ENCODE assay signal across 9 cellular contexts in the genomic region with DNA sequence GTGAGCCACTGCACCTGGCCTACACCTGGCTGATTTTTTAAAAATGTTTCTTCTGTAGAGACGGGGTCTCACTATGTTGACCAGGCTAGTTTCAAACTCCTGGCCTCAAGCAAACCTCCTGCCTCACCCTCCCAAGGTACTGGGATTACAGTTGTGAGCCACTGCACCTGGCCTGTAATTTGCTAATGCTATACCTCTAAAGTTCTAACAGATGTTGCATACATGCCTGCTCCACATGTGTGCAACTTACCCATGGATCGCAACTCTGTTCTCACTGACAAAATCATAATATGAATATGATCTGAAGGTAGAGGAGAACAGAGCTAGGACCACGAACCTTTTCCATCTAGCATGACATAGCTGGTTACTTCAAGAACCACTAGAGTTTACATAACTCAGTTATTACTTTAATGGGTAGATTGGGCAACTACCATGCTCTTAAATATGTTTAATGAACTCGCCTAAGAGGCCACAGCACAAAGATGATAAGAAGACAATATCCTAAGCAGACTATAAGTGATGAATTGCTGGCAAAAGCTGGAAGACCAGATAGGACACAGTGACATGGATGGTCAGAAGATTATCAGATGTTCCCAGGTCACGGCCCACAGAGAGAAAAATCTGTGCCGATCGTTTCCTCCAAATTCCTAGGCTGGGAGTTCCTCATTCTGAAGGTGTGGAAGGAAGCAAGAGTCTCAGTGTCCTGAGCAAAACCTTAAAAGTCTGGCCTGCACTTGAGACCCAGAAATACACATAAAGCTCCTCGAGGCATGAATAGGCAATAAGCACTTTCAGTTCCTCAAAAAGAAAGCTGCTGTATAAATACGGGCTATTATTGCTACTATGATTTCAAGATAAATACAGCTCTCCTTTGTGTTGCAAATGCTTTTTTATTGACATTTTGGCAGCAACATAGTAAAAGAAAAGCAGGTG. TPM values are rescaled to one million over a fixed set of nuclear protein-coding genes. Genes with fewer than 3 reads are reported as not detected.
DNase-seq lines count a peak whose midpoint lies in the region; ATAC-seq, FAIRE-seq and TF ChIP-seq lines count a peak whose summit lies in the region.
"Had no signal": no experiment of that assay in that cellular context is flagged by ENCODE, and none has a peak within 500 bp of the region (broad histone marks: within the 10 kb centered on the region; RNA-seq: fewer than 3 reads in every experiment).

No MANE protein-coding gene starts in this region.

- H3K36me3 Mint-ChIP-seq in naive thymus-derived CD4-positive, alpha-beta T cell, result peaks cover 19 to 79% (median 64%) of the 10 kb centered on the region in 5 donors

- TF ChIP-seq CTCF in A549 (IDR thresholded peaks at IDR 0.05) (no peak), RWPE2 (IDR thresholded peaks at IDR 0.05; ENCODE audit: poor library complexity, severe bottlenecking) (no peak)

- ATAC-seq in A549, result peak; percentile 54 to 59
- ATAC-seq in GM19351 (IDR thresholded peaks at IDR 0.05; ENCODE audit: unreplicated experiment), result peak; percentile 78
- peak; percentile 84 for ATAC-seq in HG03342 (IDR thresholded peaks at IDR 0.05; ENCODE audit: unreplicated experiment)
- no peak for ATAC-seq in RWPE2 (ENCODE audit: low read depth)
- peak; percentile 72 for ATAC-seq in naive thymus-derived CD4-positive, alpha-beta T cell
- ATAC-seq in GM19328 (IDR thresholded peaks at IDR 0.05; ENCODE audit: unreplicated experiment), result no peak

- H3K9me3 ChIP-seq in A549 (peaks cover 12% of the 10 kb centered on the region), RWPE2 (ENCODE audit: severe bottlenecking) (peaks cover 1% of the 10 kb centered on the region)
- H3K9me3 ChIP-seq in naive thymus-derived CD4-positive, alpha-beta T cell (ENCODE audit: control insufficient read depth in 2 of 3, low read length in 3 of 3), result peaks cover 0 to 12% (median 10%) of the 10 kb centered on the region in 3 experiments

- no peak for TF ChIP-seq RAD21 in A549 (conservative IDR thresholded peaks at IDR 0.05 in 1 of 2, IDR thresholded peaks at IDR 0.05 in 1 of 2)

- POLR2A ChIA-PET in A549 (lab: Yijun Ruan, JAX), result interaction anchor here (0.6 to 2.6 kb wide), 6 partner anchors 10 to 323 kb away, joined by 5 to 27 read pairs (median 8); a partner anchor contains a TSS
- POLR2A ChIA-PET in naive thymus-derived CD4-positive, alpha-beta T cell (lab: Charles Lee), result interaction anchor here (0.6 to 1.9 kb wide), 6 partner anchors 10 to 197 kb away, joined by 3 to 8 read pairs (median 4); a partner anchor contains a TSS

- H3K4me1 ChIP-seq in A549, result peaks cover 39% of the 10 kb centered on the region
- peaks cover 20% of the 10 kb centered on the region for H3K4me1 ChIP-seq in RWPE2 (ENCODE audit: insufficient read depth, poor library complexity, severe bottlenecking)
- no peaks in the 10 kb centered on the region for H3K4me1 ChIP-seq in naive thymus-derived CD4-positive, alpha-beta T cell (ENCODE audit: control insufficient read depth in 2 of 2, insufficient read depth in 2 of 2, low read length in 2 of 2)

- no peak for TF ChIP-seq EP300 in A549 (IDR thresholded peaks at IDR 0.05)

- H3K27ac Mint-ChIP-seq in naive thymus-derived CD4-positive, alpha-beta T cell, result peak overlapping the region in 4 of 9 donors; percentile 3 to 29 (median 14)

- peak overlapping the region; percentile 89 to 90 for H3K27ac ChIP-seq in A549
- peak overlapping the region; percentile 67 for H3K27ac ChIP-seq in RWPE2 (ENCODE audit: poor library complexity, severe bottlenecking)
- H3K27ac ChIP-seq in naive thymus-derived CD4-positive, alpha-beta T cell (ENCODE audit: low read depth, low read length), result no peak overlapping the region
- H3K27ac ChIP-seq: thoracic aorta had no signal

- FAIRE-seq in A549 (lab: Jason Lieb, UNC), result no peak
- FAIRE-seq in H54 (lab: Jason Lieb, UNC), result no peak

- DNase-seq in A549 (ENCODE audit: low read depth in 1 of 2, low spot score in 1 of 2), result no peak
- no peak for DNase-seq in RWPE2 (ENCODE audit: low spot score)
- DNase-seq in naive thymus-derived CD4-positive, alpha-beta T cell, result no peak
- DNase-seq in H54 (ENCODE audit: insufficient read length, low spot score), result no peak
- DNase-seq in LoVo (ENCODE audit: low spot score), result no peak

- TF ChIP-seq POLR2A in A549 (IDR thresholded peaks at IDR 0.05; ENCODE audit: low read length), result no peak
- TF ChIP-seq POLR2A in H54 (IDR thresholded peaks at IDR 0.05; ENCODE audit: low read depth, low read length), result no peak

- H3K27me3 Mint-ChIP-seq in naive thymus-derived CD4-positive, alpha-beta T cell, result no peaks in the 10 kb centered on the region

- peak overlapping the region; percentile 71 for H3K4me2 ChIP-seq in A549

- H3K9me3 Mint-ChIP-seq in naive thymus-derived CD4-positive, alpha-beta T cell, result peaks cover 0 to 22% (median 13%) of the 10 kb centered on the region in 11 donors

- intact Hi-C loops in naive thymus-derived CD4-positive, alpha-beta T cell (cut with micrococcal nuclease), result no loop called here

- peaks cover 14% of the 10 kb centered on the region for H3K36me3 ChIP-seq in RWPE2 (ENCODE audit: low read depth)
- peaks cover 7 to 51% (median 49%) of the 10 kb centered on the region in 3 experiments for H3K36me3 ChIP-seq in naive thymus-derived CD4-positive, alpha-beta T cell (ENCODE audit: control insufficient read depth in 2 of 3, insufficient read depth in 3 of 3, low read length in 3 of 3)

- H3K27me3 ChIP-seq in RWPE2 (ENCODE audit: insufficient read depth, poor library complexity, severe bottlenecking), result no peaks in the 10 kb centered on the region
- no peaks in the 10 kb centered on the region for H3K27me3 ChIP-seq in naive thymus-derived CD4-positive, alpha-beta T cell (ENCODE audit: control insufficient read depth in 2 of 2, insufficient read depth in 2 of 2, low read length in 2 of 2)

- 38% methylated on average over 9 of the region's 9 CpGs for WGBS in A549 (ENCODE audit: missing lambda C conversion rate)

- H3K4me1 Mint-ChIP-seq in naive thymus-derived CD4-positive, alpha-beta T cell, result peaks cover 0 to 30% (median 12%) of the 10 kb centered on the region in 7 donors

- H3K4me3 Mint-ChIP-seq in naive thymus-derived CD4-positive, alpha-beta T cell, result no peak overlapping the region

- CTCF ChIA-PET in A549 (lab: Yijun Ruan, JAX), result interaction anchor here (0.6 to 5.4 kb wide), 21 partner anchors 10 to 208 kb away, joined by 3 to 49 read pairs (median 5); a partner anchor contains a TSS
- CTCF ChIA-PET in naive thymus-derived CD4-positive, alpha-beta T cell (lab: Charles Lee), result interaction anchor here (0.6 to 2.0 kb wide), 6 partner anchors 8 to 60 kb away, joined by 3 to 12 read pairs (median 4); no protein-coding TSS in a partner anchor

- H3K4me3 ChIP-seq in A549, result no peak overlapping the region; the same call in 2 of the 3 replicates
- H3K4me3 ChIP-seq in RWPE2 (ENCODE audit: severe bottlenecking), result no peak overlapping the region
- H3K4me3 ChIP-seq in naive thymus-derived CD4-positive, alpha-beta T cell (ENCODE audit: low read length), result no peak overlapping the region
- H3K4me3 ChIP-seq: thoracic aorta had no signal

TF ChIP-seq in A549, 52 proteins besides CTCF, POLR2A, EP300 and RAD21:
- TF ChIP-seq ZSCAN20 (CRISPR knock-in tag; IDR thresholded peaks at IDR 0.05) (peak; percentile 40; the same call in 1 of the 2 replicates), POLR2AphosphoS2 (conservative IDR thresholded peaks at IDR 0.05; ENCODE audit: low read length) (no peak)
- TF ChIP-seq, protein P1, sequence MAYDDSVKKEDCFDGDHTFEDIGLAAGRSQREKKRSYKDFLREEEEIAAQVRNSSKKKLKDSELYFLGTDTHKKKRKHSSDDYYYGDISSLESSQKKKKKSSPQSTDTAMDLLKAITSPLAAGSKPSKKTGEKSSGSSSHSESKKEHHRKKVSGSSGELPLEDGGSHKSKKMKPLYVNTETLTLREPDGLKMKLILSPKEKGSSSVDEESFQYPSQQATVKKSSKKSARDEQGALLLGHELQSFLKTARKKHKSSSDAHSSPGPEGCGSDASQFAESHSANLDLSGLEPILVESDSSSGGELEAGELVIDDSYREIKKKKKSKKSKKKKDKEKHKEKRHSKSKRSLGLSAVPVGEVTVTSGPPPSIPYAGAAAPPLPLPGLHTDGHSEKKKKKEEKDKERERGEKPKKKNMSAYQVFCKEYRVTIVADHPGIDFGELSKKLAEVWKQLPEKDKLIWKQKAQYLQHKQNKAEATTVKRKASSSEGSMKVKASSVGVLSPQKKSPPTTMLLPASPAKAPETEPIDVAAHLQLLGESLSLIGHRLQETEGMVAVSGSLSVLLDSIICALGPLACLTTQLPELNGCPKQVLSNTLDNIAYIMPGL (CRISPR knock-in tag; IDR thresholded peaks at IDR 0.05; ENCODE audit: borderline replicate concordance), result 0 out of 2 replicates have a peak, but pooled peaks have one; percentile 25

RNA-seq across cellular contexts. Expression of a gene that starts 53.6 kb away (rescaled TPM):
- polyA plus RNA-seq in A549 (2011; rRNA removed), result not detected in 2 replicates
- 0.04 and 0.10 TPM in 2 replicates for polyA plus RNA-seq in A549 (2012; cell fraction: cytosol; rRNA removed)
- polyA plus RNA-seq in A549 (2012; cell fraction: nucleus; rRNA removed), result 0.18 TPM in 1 of 2 replicates, not detected in the other
- polyA plus RNA-seq in A549 (2017; fragmentation: RNase III; extraction: RNeasy Plus Mini Kit Qiagen cat#74134 plus additional on column Dnase treatment), result not detected in 3 replicates
- polyA minus RNA-seq in A549 (2011; rRNA and poly(A)+ RNA removed), result not detected in 2 replicates
- 100 to 1,000 TPM in 2 of 5 experiments, 10 to 100 TPM in 3; 60.9 to 132 (median 92.3) TPM for total RNA-seq in naive thymus-derived CD4-positive, alpha-beta T cell
- polyA plus RNA-seq in naive thymus-derived CD4-positive, alpha-beta T cell, result 100 to 1,000 TPM; 400 to 414 TPM

RNA-seq across cellular contexts. Expression of a gene that starts 55.9 kb away (rescaled TPM):
- 19.8 and 23.3 TPM in 2 replicates for polyA plus RNA-seq in A549 (2011; rRNA removed)
- polyA plus RNA-seq in A549 (2012; cell fraction: cytosol; rRNA removed), result 4.5 and 4.6 TPM in 2 replicates
- polyA plus RNA-seq in A549 (2012; cell fraction: nucleus; rRNA removed), result 7.3 and 8.1 TPM in 2 replicates
- polyA plus RNA-seq in A549 (2017; fragmentation: RNase III; extraction: RNeasy Plus Mini Kit Qiagen cat#74134 plus additional on column Dnase treatment), result 3.5 to 4.1 TPM (median 3.7 TPM) in 3 replicates
- 39.3 and 44.8 TPM in 2 replicates for polyA minus RNA-seq in A549 (2011; rRNA and poly(A)+ RNA removed)
- 100 to 1,000 TPM in 1 of 5 experiments, 10 to 100 TPM in 4; 52.6 to 110 (median 62.9) TPM for total RNA-seq in naive thymus-derived CD4-positive, alpha-beta T cell
- polyA plus RNA-seq in naive thymus-derived CD4-positive, alpha-beta T cell, result 10 to 100 TPM; 15.7 to 19.7 TPM

Comparison
In these comparisons a context has a peak if more than half of its experiments do, and no peak if none do; other contexts are left out.
1. ATAC-seq: peak in A549 (2 of 2), GM19351 (single experiment), HG03342 (single experiment) and naive thymus-derived CD4-positive, alpha-beta T cell (single experiment); none in RWPE2 (single experiment) and GM19328 (single experiment).
2. RNA of a gene that starts 53.6 kb away (polyA plus RNA-seq): 400 to 414 TPM in naive thymus-derived CD4-positive, alpha-beta T cell; 0.04 to 0.18 TPM in A549; every median in the first group is over 100 times any median in the second.